1 cellular context compared by ENCODE assay signal in the genomic region with DNA sequence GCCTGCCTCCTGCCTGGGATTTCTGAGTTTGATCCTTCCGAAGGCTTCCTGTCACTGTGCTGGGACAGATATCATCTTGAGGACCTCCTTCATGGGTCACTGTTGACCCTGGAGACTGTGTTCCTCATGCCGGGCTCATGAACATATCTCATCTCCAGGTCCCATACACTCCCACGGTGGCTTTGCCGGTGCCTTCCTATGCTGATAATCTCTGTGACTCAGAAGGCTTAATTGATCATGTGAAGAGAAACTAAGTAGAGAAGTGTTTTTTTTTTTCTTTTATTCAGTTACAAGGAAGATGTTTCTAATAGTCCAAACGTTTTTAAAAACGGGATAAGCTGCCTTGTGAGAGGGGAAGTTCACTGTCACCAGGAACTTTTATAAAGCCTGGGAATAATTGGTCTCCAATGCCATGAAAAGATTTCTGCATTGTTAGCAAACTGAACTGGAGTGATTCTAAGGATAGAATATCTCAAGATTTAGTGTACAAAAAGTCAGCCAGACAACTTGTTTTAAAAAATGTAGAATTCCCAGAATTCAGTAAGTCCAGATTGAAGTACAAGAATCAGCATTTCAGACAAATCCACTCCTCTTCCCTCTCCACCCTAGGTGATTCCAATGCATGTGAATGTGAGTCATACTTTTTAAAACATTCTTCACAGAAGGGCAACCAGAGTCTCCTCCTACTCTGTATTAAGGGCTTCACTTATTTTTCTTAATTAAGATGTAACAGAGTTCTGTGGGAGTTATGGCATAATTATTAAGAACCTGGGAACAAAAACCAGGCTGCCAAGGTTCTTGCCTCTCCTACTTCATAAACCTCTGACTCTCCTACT.
A peak's percentile ranks its signal among the peaks of the same experiment; 100 is the strongest.
TF ChIP-seq lines count a peak whose summit lies in the region.

No MANE protein-coding gene starts in this region.

TF ChIP-seq in K562, 482 proteins besides CTCF, POLR2A, EP300 and RAD21 (continued from another document):
- TF ChIP-seq, protein P1, sequence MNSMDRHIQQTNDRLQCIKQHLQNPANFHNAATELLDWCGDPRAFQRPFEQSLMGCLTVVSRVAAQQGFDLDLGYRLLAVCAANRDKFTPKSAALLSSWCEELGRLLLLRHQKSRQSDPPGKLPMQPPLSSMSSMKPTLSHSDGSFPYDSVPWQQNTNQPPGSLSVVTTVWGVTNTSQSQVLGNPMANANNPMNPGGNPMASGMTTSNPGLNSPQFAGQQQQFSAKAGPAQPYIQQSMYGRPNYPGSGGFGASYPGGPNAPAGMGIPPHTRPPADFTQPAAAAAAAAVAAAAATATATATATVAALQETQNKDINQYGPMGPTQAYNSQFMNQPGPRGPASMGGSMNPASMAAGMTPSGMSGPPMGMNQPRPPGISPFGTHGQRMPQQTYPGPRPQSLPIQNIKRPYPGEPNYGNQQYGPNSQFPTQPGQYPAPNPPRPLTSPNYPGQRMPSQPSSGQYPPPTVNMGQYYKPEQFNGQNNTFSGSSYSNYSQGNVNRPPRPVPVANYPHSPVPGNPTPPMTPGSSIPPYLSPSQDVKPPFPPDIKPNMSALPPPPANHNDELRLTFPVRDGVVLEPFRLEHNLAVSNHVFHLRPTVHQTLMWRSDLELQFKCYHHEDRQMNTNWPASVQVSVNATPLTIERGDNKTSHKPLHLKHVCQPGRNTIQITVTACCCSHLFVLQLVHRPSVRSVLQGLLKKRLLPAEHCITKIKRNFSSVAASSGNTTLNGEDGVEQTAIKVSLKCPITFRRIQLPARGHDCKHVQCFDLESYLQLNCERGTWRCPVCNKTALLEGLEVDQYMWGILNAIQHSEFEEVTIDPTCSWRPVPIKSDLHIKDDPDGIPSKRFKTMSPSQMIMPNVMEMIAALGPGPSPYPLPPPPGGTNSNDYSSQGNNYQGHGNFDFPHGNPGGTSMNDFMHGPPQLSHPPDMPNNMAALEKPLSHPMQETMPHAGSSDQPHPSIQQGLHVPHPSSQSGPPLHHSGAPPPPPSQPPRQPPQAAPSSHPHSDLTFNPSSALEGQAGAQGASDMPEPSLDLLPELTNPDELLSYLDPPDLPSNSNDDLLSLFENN (IDR thresholded peaks at IDR 0.05; ENCODE audit: low read depth in 2 of 2, low read length in 2 of 2), result peak in 1 of 2 experiments; percentile 35; a peak in 1 of 4 replicates
- TF ChIP-seq EGR1 (conservative IDR thresholded peaks at IDR 0.05) (peak; percentile 74), ZNF766 (CRISPR knock-in tag; conservative IDR thresholded peaks at IDR 0.05) (0 out of 2 replicates have a peak, but pooled peaks have one; percentile 67), SMAD4 (CRISPR knock-in tag; conservative IDR thresholded peaks at IDR 0.05) (0 out of 2 replicates have a peak, but pooled peaks have one; percentile 31), MYC (IDR thresholded peaks at IDR 0.05; ENCODE audit: low read depth, low read length) (peak; percentile 23; the same call in 1 of the 2 replicates), MYC (CRISPR knock-in tag; IDR thresholded peaks at IDR 0.05; ENCODE audit: borderline replicate concordance, low read depth) (no peak), ZNF212 (CRISPR knock-in tag; IDR thresholded peaks at IDR 0.05) (0 out of 2 replicates have a peak, but pooled peaks have one; percentile 26), CCAR2 (IDR thresholded peaks at IDR 0.05; ENCODE audit: low read depth, low read length) (no peak), DNMT1 (IDR thresholded peaks at IDR 0.05) (no peak)
